19 cellular contexts compared by ENCODE assay signal in the genomic region with DNA sequence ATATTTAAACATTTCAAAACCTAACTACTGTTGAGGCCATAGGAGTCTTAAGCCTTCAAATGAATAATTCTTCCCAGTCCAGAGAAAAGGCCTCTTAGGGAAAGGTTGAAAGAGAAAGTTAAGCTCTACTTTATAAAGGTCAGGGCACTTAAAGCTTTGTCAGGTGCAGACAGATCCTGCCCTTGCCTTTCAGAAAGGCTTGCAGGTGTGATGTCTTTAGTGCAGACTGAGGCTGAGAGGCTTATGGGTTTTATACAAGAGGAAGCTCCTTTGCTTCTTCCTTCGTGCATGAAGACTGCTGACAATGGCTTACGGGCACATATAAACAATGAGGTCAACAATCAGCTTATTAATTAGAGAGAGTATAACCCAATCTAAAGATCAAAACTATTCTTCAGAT.
DNase-seq lines count a peak whose midpoint lies in the region; ATAC-seq, FAIRE-seq and TF ChIP-seq lines count a peak whose summit lies in the region.
"Had no signal": no experiment of that assay in that cellular context is flagged by ENCODE, and none has a peak within 500 bp of the region (broad histone marks: within the 10 kb centered on the region; RNA-seq: fewer than 3 reads in every experiment).

No MANE protein-coding gene starts in this region.

- no peak overlapping the region for H2BK5ac ChIP-seq in H1 (ENCODE audit: low read depth, low read length)

- no peaks in the 10 kb centered on the region for H4K20me1 ChIP-seq in MM.1S (ENCODE audit: insufficient read depth, low read length)
- H4K20me1 ChIP-seq in H1 (replicated peaks in 1 of 2; ENCODE audit: control insufficient read depth in 1 of 2, insufficient read depth in 2 of 2, low read length in 2 of 2): no peaks in the 10 kb centered on the region
- H4K20me1 ChIP-seq in OCI-LY7 (ENCODE audit: insufficient read depth, low read length): no peaks in the 10 kb centered on the region

- H3K27me3 ChIP-seq in cardiac muscle cell (no peaks in the 10 kb centered on the region), MM.1S (replicated peaks; ENCODE audit: insufficient read depth, low read length) (no peaks in the 10 kb centered on the region), H1 (replicated peaks in 1 of 4; ENCODE audit: control insufficient read depth in 3 of 4, extremely low read depth in 1 of 4, insufficient read depth in 3 of 4, low read length in 3 of 4) (no peaks in the 10 kb centered on the region; a peak in 1 of 7 replicates)
- H3K27me3 ChIP-seq: BE2C had no signal

- no peak overlapping the region for H4K5ac ChIP-seq in H1 (ENCODE audit: insufficient read length, low read depth, low read length)

- H3K4me2 ChIP-seq in MM.1S (ENCODE audit: low read depth, low read length): no peak overlapping the region
- H3K4me2 ChIP-seq in H1 (ENCODE audit: insufficient read depth in 1 of 2, low read depth in 2 of 2, low read length in 2 of 2): no peak overlapping the region
- no peak overlapping the region for H3K4me2 ChIP-seq in OCI-LY7 (ENCODE audit: low read length)

- intact Hi-C loops in left ventricle myocardium superior (cut with micrococcal nuclease): no loop called here
- intact Hi-C loops in OCI-LY7 (cut with micrococcal nuclease; ENCODE audit: unreplicated experiment): no loop called here

- H3K56ac ChIP-seq in H1 (replicated peaks; ENCODE audit: insufficient read length, low read depth, low read length): no peak overlapping the region

- CTCF ChIA-PET in H1 (lab: Charles Lee; ENCODE audit: partially characterized antibody): interaction anchor here (0.9 to 1.3 kb wide), 3 partner anchors 156 to 216 kb away, joined by 3 read pairs; no protein-coding TSS in a partner anchor
- CTCF ChIA-PET in OCI-LY7 (lab: Charles Lee; ENCODE audit: unreplicated experiment): no interaction called here

- H3K4me3 ChIP-seq in cardiac muscle cell (no peak overlapping the region), MM.1S (ENCODE audit: low read length) (no peak overlapping the region), H1 (ENCODE audit: extremely low read depth in 1 of 4, insufficient read depth in 2 of 4, low read depth in 3 of 4, low read length in 4 of 4) (no peak overlapping the region), OCI-LY7 (ENCODE audit: low read depth, low read length, poor library complexity, severe bottlenecking) (no peak overlapping the region)
- H3K4me3 ChIP-seq: K562 had no signal

- no peaks in the 10 kb centered on the region for H3K23me2 ChIP-seq in H1 (ENCODE audit: low read depth, low read length)

- H3K14ac ChIP-seq in H1 (ENCODE audit: insufficient read length): no peak overlapping the region

- TF ChIP-seq RAD21 in H1 (IDR thresholded peaks at IDR 0.05 in 1 of 2, conservative IDR thresholded peaks at IDR 0.05 in 1 of 2; ENCODE audit: low read depth in 2 of 2, low read length in 2 of 2): no peak

- FAIRE-seq in H1 (lab: Jason Lieb, UNC) (no peak), RCC 7860 (lab: Jason Lieb, UNC) (no peak)
- FAIRE-seq: A204.1, K562 had no signal

- H3K9me3 ChIP-seq in cardiac muscle cell (ENCODE audit: low read depth): no peaks in the 10 kb centered on the region
- no peaks in the 10 kb centered on the region for H3K9me3 ChIP-seq in MM.1S (replicated peaks; ENCODE audit: insufficient read depth, low read length)
- no peaks in the 10 kb centered on the region for H3K9me3 ChIP-seq in H1 (ENCODE audit: insufficient read depth in 2 of 2, low read depth in 1 of 2, low read length in 1 of 2)
- no peaks in the 10 kb centered on the region for H3K9me3 ChIP-seq in OCI-LY7 (ENCODE audit: low read length)
- H3K9me3 ChIP-seq: BE2C had no signal

- TF ChIP-seq CTCF in cardiac muscle cell (IDR thresholded peaks at IDR 0.05; ENCODE audit: low read depth, low read length): no peak
- TF ChIP-seq CTCF in MM.1S (IDR thresholded peaks at IDR 0.05; ENCODE audit: low read length): no peak
- no peak for TF ChIP-seq CTCF in H1 (IDR thresholded peaks at IDR 0.05; ENCODE audit: control extremely low read depth in 1 of 3, insufficient read depth in 1 of 3, low read depth in 1 of 3, low read length in 3 of 3)
- TF ChIP-seq CTCF in OCI-LY7 (conservative IDR thresholded peaks at IDR 0.05; ENCODE audit: low read length): no peak

- H2AK5ac ChIP-seq in H1 (ENCODE audit: low read depth, low read length): no peak overlapping the region

- H3F3A ChIP-seq in MM.1S (ENCODE audit: insufficient read depth, low read length): no peaks in the 10 kb centered on the region

- H2AFZ ChIP-seq in MM.1S (ENCODE audit: low read length) (no peak overlapping the region), H1 (ENCODE audit: low read length) (0 out of 2 replicates have a peak overlapping the region, but pooled peaks have one; percentile 2), OCI-LY7 (ENCODE audit: low read length) (no peak overlapping the region)

- no peak for TF ChIP-seq POLR2A in H1 (IDR thresholded peaks at IDR 0.05; ENCODE audit: control extremely low read depth in 1 of 2, low read depth in 2 of 2, low read length in 2 of 2)

- DNase-seq in cardiac muscle cell (ENCODE audit: low read depth in 1 of 2, low spot score in 1 of 2) (peak in 1 of 2 donors; percentile 25), left ventricle myocardium superior (no peak), MM.1S (peak; percentile 18), H1 (ENCODE audit: low read depth in 1 of 2, low spot score in 2 of 2) (no peak), OCI-LY7 (ENCODE audit: low spot score) (no peak), RCC 7860 (ENCODE audit: low spot score) (no peak)
- DNase-seq: ACHN; BE2C; C1 segment of cervical spinal cord; CD4-positive, CD25-positive, alpha-beta regulatory T cell; CD8-positive, alpha-beta memory T cell; COR-L47; DMS 273 treated with DMSO at 0.1 percent for 48 hours; DMS79; GDM1; HCEC 1CT; IMR-90 had no signal

- no peak overlapping the region for H3K4ac ChIP-seq in H1 (replicated peaks; ENCODE audit: insufficient read length, low read depth, low read length)

- H4K8ac ChIP-seq in H1 (ENCODE audit: extremely low read depth, insufficient read depth, low read length): no peak overlapping the region

- ATAC-seq in left ventricle myocardium superior: no peak
- ATAC-seq: K562 had no signal

- no peak overlapping the region for H2BK15ac ChIP-seq in H1 (ENCODE audit: low read length)

- no TSS peak for BruUV-seq in OCI-LY7 (replicated peaks; lab: Mats Ljungman, UMichigan)

- H3K27ac ChIP-seq in cardiac muscle cell: peak overlapping the region; percentile 42
- no peak overlapping the region for H3K27ac ChIP-seq in MM.1S (ENCODE audit: low read length)
- H3K27ac ChIP-seq in H1 (ENCODE audit: low read depth, low read length): no peak overlapping the region
- no peak overlapping the region for H3K27ac ChIP-seq in OCI-LY7 (ENCODE audit: low read depth, low read length, poor library complexity, severe bottlenecking)

- no peak overlapping the region for H3K9ac ChIP-seq in MM.1S (ENCODE audit: low read length)
- H3K9ac ChIP-seq in H1 (replicated peaks in 1 of 4; ENCODE audit: extremely low read depth in 1 of 4, low read depth in 3 of 4, low read length in 3 of 4): no peak overlapping the region

- H2BK12ac ChIP-seq in H1 (ENCODE audit: low read depth, low read length): no peak overlapping the region

- no peak overlapping the region for H2BK20ac ChIP-seq in H1 (ENCODE audit: low read length)

- no peak overlapping the region for H3K18ac ChIP-seq in H1 (ENCODE audit: extremely low read depth, low read length)

- no peak overlapping the region for H3K23ac ChIP-seq in H1 (ENCODE audit: insufficient read length)

- H2BK120ac ChIP-seq in H1 (replicated peaks; ENCODE audit: low read depth, low read length): no peak overlapping the region

- no peaks in the 10 kb centered on the region for H3K36me3 ChIP-seq in cardiac muscle cell
- no peaks in the 10 kb centered on the region for H3K36me3 ChIP-seq in MM.1S (replicated peaks; ENCODE audit: insufficient read depth, low read length)
- no peaks in the 10 kb centered on the region for H3K36me3 ChIP-seq in H1 (ENCODE audit: control insufficient read depth in 2 of 4, insufficient read depth in 4 of 4, low read length in 3 of 4)
- no peaks in the 10 kb centered on the region for H3K36me3 ChIP-seq in OCI-LY7 (ENCODE audit: insufficient read depth, low read length)
- H3K36me3 ChIP-seq: BE2C had no signal

- no peaks in the 10 kb centered on the region for H3K79me2 ChIP-seq in MM.1S (ENCODE audit: low read length)
- H3K79me2 ChIP-seq in H1 (ENCODE audit: control insufficient read depth in 1 of 2, insufficient read depth in 2 of 2, low read length in 2 of 2): no peaks in the 10 kb centered on the region
- H3K79me2 ChIP-seq in OCI-LY7 (ENCODE audit: insufficient read depth, low read depth, low read length): no peaks in the 10 kb centered on the region

- H3K79me1 ChIP-seq in H1 (ENCODE audit: low read depth, low read length): no peaks in the 10 kb centered on the region

- 89% methylated on average over 2 of the region's 2 CpGs; no CpG with 5 or more reads in 1 of the 2 experiments for WGBS in H1 (ENCODE audit: extremely low coverage in 1 of 2, insufficient coverage in 1 of 2, insufficient read length in 1 of 2, insufficient replicate concordance in 2 of 2, low coverage in 1 of 2, low lambda C conversion rate in 2 of 2, missing lambda C conversion rate in 1 of 2), 2 experiments

- no peak for TF ChIP-seq EP300 in H1 (IDR thresholded peaks at IDR 0.05; ENCODE audit: borderline replicate concordance in 1 of 2, low read depth in 2 of 2, low read length in 2 of 2)

- H3K4me1 ChIP-seq in cardiac muscle cell (ENCODE audit: low read depth) (peaks cover 19% of the 10 kb centered on the region), MM.1S (ENCODE audit: low read length) (no peaks in the 10 kb centered on the region), H1 (replicated peaks in 1 of 4; ENCODE audit: control insufficient read depth in 3 of 4, insufficient read depth in 4 of 4, low read length in 3 of 4) (no peaks in the 10 kb centered on the region), OCI-LY7 (ENCODE audit: insufficient read depth, low read length, poor library complexity, severe bottlenecking) (no peaks in the 10 kb centered on the region)
- H3K4me1 ChIP-seq: BE2C had no signal

- no peak overlapping the region for H4K91ac ChIP-seq in H1 (replicated peaks; ENCODE audit: insufficient read length, low read length)

- POLR2A ChIA-PET in H1 (lab: Charles Lee; ENCODE audit: partially characterized antibody): no interaction called here
- POLR2A ChIA-PET in OCI-LY7 (lab: Charles Lee): no interaction called here

- H3K9me2 ChIP-seq in MM.1S (replicated peaks; ENCODE audit: insufficient read depth, low read length): no peaks in the 10 kb centered on the region
- no peaks in the 10 kb centered on the region for H3K9me2 ChIP-seq in OCI-LY7 (ENCODE audit: insufficient read depth, low read length)

TF ChIP-seq in H1, 55 proteins besides CTCF, POLR2A, EP300 and RAD21 (continues in another document):
- no peak for TF ChIP-seq JUN (IDR thresholded peaks at IDR 0.05; ENCODE audit: low read depth, low read length)
